In genomic region chr22:21867528-21868266, GRCh38 we compare ENCODE assay signal across 8 cellular contexts. TPM values are rescaled to one million over a fixed set of nuclear protein-coding genes. Genes with fewer than 3 reads are reported as not detected.
DNase-seq lines count a peak whose midpoint lies in the region; TF ChIP-seq lines count a peak whose summit lies in the region.

MAPK1 (minus strand) TSS chr22:21867645; CDS start chr22:21867440, 205 bp downstream.

- H3K27ac ChIP-seq in SJCRH30 (peak within 1 kb of the TSS; percentile 77), neutrophil (peak within 1 kb of the TSS; percentile 91), substantia nigra (ENCODE audit: low read depth, low read length, poor library complexity, severe bottlenecking) (peak within 1 kb of the TSS; percentile 88)

- peak within 1 kb of the TSS; percentile 100 for H3K9ac ChIP-seq in ES-I3 (ENCODE audit: low read depth, low read length)

- H3K4me3 ChIP-seq in LNCaP clone FGC (ENCODE audit: low read depth, low read length) (peak within 1 kb of the TSS; percentile 92), SJCRH30 (peak within 1 kb of the TSS; percentile 93), neutrophil (ENCODE audit: low read depth in 1 of 2, low read length in 1 of 2) (peak within 1 kb of the TSS; percentile 81 to 92)

- no peaks in the 10 kb centered on the region for H3K9me3 ChIP-seq in ES-I3 (ENCODE audit: control insufficient read depth, insufficient read depth, low read length)
- no peaks in the 10 kb centered on the region for H3K9me3 ChIP-seq in SJCRH30 (replicated peaks)
- H3K9me3 ChIP-seq in neutrophil = no peaks in the 10 kb centered on the region

- peak; percentile 33; the same call in 1 of the 2 replicates for TF ChIP-seq CTCF in LNCaP clone FGC (IDR thresholded peaks at IDR 0.05; ENCODE audit: control insufficient read depth, extremely low read depth, insufficient read depth)
- TF ChIP-seq CTCF in neutrophil (IDR thresholded peaks at IDR 0.05) = peak; percentile 73

- peaks cover 16% of the 10 kb centered on the region for H3K4me1 ChIP-seq in ES-I3 (ENCODE audit: insufficient read depth, low read length)
- H3K4me1 ChIP-seq in SJCRH30 = peaks cover 8% of the 10 kb centered on the region
- H3K4me1 ChIP-seq in neutrophil (ENCODE audit: control insufficient read depth in 1 of 2, insufficient read depth in 1 of 2, low read depth in 1 of 2, low read length in 1 of 2) = peaks cover 43 to 44% of the 10 kb centered on the region in 2 experiments

- no peaks in the 10 kb centered on the region for H3K27me3 ChIP-seq in SJCRH30
- H3K27me3 ChIP-seq in neutrophil = no peaks in the 10 kb centered on the region

- H3K36me3 ChIP-seq in ES-I3 (ENCODE audit: insufficient read depth, low read length) = no peaks in the 10 kb centered on the region
- H3K36me3 ChIP-seq in SJCRH30 = peaks cover 4% of the 10 kb centered on the region; the same call in 1 of the 2 replicates
- H3K36me3 ChIP-seq in neutrophil = no peaks in the 10 kb centered on the region

- DNase-seq in H4 (ENCODE audit: low spot score) (peak; percentile 61), LNCaP clone FGC (ENCODE audit: low read depth) (no peak), SJCRH30 (peak; percentile 92), foreskin melanocyte (peak; percentile 82), substantia nigra (lab: John Stamatoyannopoulos, UW) (peak; percentile 59 to 97 (median 92))
- peak; percentile 84 to 92 (median 86) for DNase-seq in activated naive CD4-positive, alpha-beta T cell (lab: John Stamatoyannopoulos, UW)

RNA-seq across cellular contexts. Expression of gene MAPK1, which starts in this region (rescaled TPM):
- 15.1 and 22.1 TPM in 2 replicates for total RNA-seq in H4 (2014; rRNA removed; shearing (Covaris generic))
- total RNA-seq in SJCRH30 (2014; rRNA removed; shearing (Covaris generic)) = 97.9 and 98.8 TPM in 2 replicates
